ENCODE assay signal across 33 cellular contexts in the genomic region with DNA sequence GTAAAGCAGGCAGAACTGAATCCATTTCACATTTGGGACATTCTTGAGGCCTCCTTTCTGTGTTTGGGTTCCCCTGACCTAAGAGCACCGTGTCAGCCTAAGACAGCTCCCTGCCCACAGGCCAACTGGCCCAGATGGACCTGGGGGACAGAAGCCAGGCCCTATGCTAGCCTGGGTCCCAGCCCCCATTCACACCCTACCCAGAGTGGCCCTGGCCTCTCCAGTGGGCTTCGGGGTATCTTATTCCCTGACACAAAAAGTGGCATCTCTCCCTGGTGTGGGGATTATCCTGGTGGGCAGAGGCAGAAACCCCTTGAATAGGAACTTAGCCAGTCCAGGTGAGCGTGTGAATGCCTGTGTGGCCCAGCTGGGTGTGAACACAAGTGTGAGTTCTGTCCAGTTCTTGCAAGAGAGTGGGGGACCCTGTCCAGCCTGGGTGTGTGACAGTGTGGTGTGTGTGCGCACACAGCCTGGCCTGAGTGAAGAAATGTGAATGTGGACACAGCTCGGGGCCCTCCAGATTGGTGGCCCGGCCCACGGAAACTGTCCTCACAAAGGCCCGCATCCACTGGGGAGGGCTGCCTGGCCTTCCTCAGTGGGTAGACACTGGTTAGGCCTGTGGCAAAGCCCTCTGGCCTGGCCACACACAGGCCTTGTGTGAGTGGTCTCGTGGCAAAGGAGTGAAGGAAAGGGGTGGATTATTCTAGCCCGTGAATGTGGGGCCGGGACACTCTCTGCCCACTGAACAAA.
A peak's percentile ranks its signal among the peaks of the same experiment; 100 is the strongest.
DNase-seq lines count a peak whose midpoint lies in the region; ATAC-seq and TF ChIP-seq lines count a peak whose summit lies in the region.
"Had no signal": no experiment of that assay in that cellular context is flagged by ENCODE, and none has a peak within 500 bp of the region (broad histone marks: within the 10 kb centered on the region; RNA-seq: fewer than 3 reads in every experiment).

No MANE protein-coding gene starts in this region.

- TF ChIP-seq CTCF in spleen (IDR thresholded peaks at IDR 0.05 in 8 of 11, conservative IDR thresholded peaks at IDR 0.05 in 3 of 11): no peak
- no peak for TF ChIP-seq CTCF in foreskin keratinocyte (conservative IDR thresholded peaks at IDR 0.05)

- no peaks in the 10 kb centered on the region for H3K9me3 ChIP-seq in mesenchymal stem cell (ENCODE audit: control insufficient read depth, low read length)
- H3K9me3 ChIP-seq in spleen: peaks cover 0 to 11% (median 4%) of the 10 kb centered on the region in 8 donors
- H3K9me3 ChIP-seq: ovary, testis had no signal

- peak overlapping the region; percentile 29 to 57 for H3K4ac ChIP-seq in mesenchymal stem cell (ENCODE audit: low read depth in 1 of 2, low read length in 2 of 2)

- H3K18ac ChIP-seq in mesenchymal stem cell (ENCODE audit: low read depth in 1 of 2, low read length in 2 of 2): peak overlapping the region; percentile 17 to 40

- H4K91ac ChIP-seq in mesenchymal stem cell (ENCODE audit: low read length): peak overlapping the region; percentile 48

- H3K4me3 Mint-ChIP-seq in activated naive CD4-positive, alpha-beta T cell treated with anti-CD3 and anti-CD28 coated beads, Interleukin-2, amount 10 ng/mL, durations not matched to agents 7 days and 5 days: no peak overlapping the region
- H3K4me3 Mint-ChIP-seq in activated CD8-positive, alpha-beta memory T cell treated with anti-CD3 and anti-CD28 coated beads, Interleukin-2, amount 10 ng/mL, durations not matched to agents 7 days and 5 days: no peak overlapping the region
- H3K4me3 Mint-ChIP-seq: activated naive CD4-positive, alpha-beta T cell treated with anti-CD3 and anti-CD28 coated beads, Interleukin-2, amount 50 U/mL, for 24 hours; activated T-helper 1 cell treated with anti-CD3 and anti-CD28 coated beads, Interleukin-12 subunit alpha, Interleukin-12 subunit beta, Interleukin-2, Interleukin-4 antibody, amounts not matched to agents 30 ng/mL and 10 ng/mL and 1 ng/mL, durations not matched to agents 14 hours and 24 hours and 36 hours; CD14-positive monocyte; effector memory CD8-positive, alpha-beta T cell; naive thymus-derived CD8-positive, alpha-beta T cell had no signal

- no peaks in the 10 kb centered on the region for H3K27me3 ChIP-seq in mesenchymal stem cell (ENCODE audit: control insufficient read depth in 1 of 2, insufficient read depth in 1 of 2, low read length in 2 of 2)
- H3K27me3 ChIP-seq in spleen (replicated peaks in 1 of 7): no peaks in the 10 kb centered on the region
- no peaks in the 10 kb centered on the region for H3K27me3 ChIP-seq in foreskin keratinocyte
- H3K27me3 ChIP-seq: cardiac muscle cell, heart right ventricle, ovary, testis had no signal

- H3K36me3 Mint-ChIP-seq in activated naive CD4-positive, alpha-beta T cell treated with anti-CD3 and anti-CD28 coated beads, Interleukin-2, amount 10 ng/mL, durations not matched to agents 7 days and 5 days: no peaks in the 10 kb centered on the region
- H3K36me3 Mint-ChIP-seq in activated naive CD4-positive, alpha-beta T cell treated with anti-CD3 and anti-CD28 coated beads, Interleukin-2, amount 50 U/mL, for 72 hours: no peaks in the 10 kb centered on the region
- no peaks in the 10 kb centered on the region for H3K36me3 Mint-ChIP-seq in activated CD8-positive, alpha-beta memory T cell treated with anti-CD3 and anti-CD28 coated beads, Interleukin-2, amount 10 ng/mL, durations not matched to agents 7 days and 5 days
- H3K36me3 Mint-ChIP-seq: CD14-positive monocyte; naive thymus-derived CD8-positive, alpha-beta T cell had no signal

- CTCF ChIA-PET in activated naive CD4-positive, alpha-beta T cell treated with anti-CD3 and anti-CD28 coated beads, Interleukin-2, amount 10 ng/mL, durations not matched to agents 7 days and 5 days (lab: Charles Lee): no interaction called here
- CTCF ChIA-PET in activated CD8-positive, alpha-beta memory T cell treated with anti-CD3 and anti-CD28 coated beads, Interleukin-2, amount 10 ng/mL, durations not matched to agents 7 days and 5 days (lab: Charles Lee): interaction anchor here (1.1 kb wide), 1 partner anchor 339 kb away, joined by 3 read pairs; no protein-coding TSS in a partner anchor

- peak overlapping the region in 1 of 2 experiments; percentile 37 for H3K14ac ChIP-seq in mesenchymal stem cell (ENCODE audit: low read length in 2 of 2)

- H2BK5ac ChIP-seq in mesenchymal stem cell (ENCODE audit: low read depth, low read length, poor library complexity, severe bottlenecking): peak overlapping the region; percentile 46

- H3K36me3 ChIP-seq in mesenchymal stem cell (ENCODE audit: control insufficient read depth in 1 of 2, insufficient read depth in 2 of 2, low read depth in 1 of 2, low read length in 2 of 2) (no peaks in the 10 kb centered on the region), spleen (no peaks in the 10 kb centered on the region)
- H3K36me3 ChIP-seq: cardiac muscle cell, heart right ventricle, ovary had no signal

- no peak for TF ChIP-seq POLR2A in spleen (IDR thresholded peaks at IDR 0.05)

- peak overlapping the region; percentile 85 to 90 for H2BK12ac ChIP-seq in mesenchymal stem cell (ENCODE audit: low read length in 2 of 2)

- H3K27me3 Mint-ChIP-seq in activated naive CD4-positive, alpha-beta T cell treated with anti-CD3 and anti-CD28 coated beads, Interleukin-2, amount 10 ng/mL, durations not matched to agents 7 days and 5 days: peaks cover 4% of the 10 kb centered on the region
- no peaks in the 10 kb centered on the region for H3K27me3 Mint-ChIP-seq in activated CD8-positive, alpha-beta memory T cell treated with anti-CD3 and anti-CD28 coated beads, Interleukin-2, amount 10 ng/mL, durations not matched to agents 7 days and 5 days
- H3K27me3 Mint-ChIP-seq: activated naive CD4-positive, alpha-beta T cell treated with anti-CD3 and anti-CD28 coated beads, Interleukin-2, amount 50 U/mL, for 24 hours; naive thymus-derived CD8-positive, alpha-beta T cell had no signal

- no peak overlapping the region for H3K23ac ChIP-seq in mesenchymal stem cell (ENCODE audit: low read length in 2 of 2)

- H3K4me3 ChIP-seq in mesenchymal stem cell (ENCODE audit: insufficient read depth in 1 of 2, low read depth in 1 of 2, low read length in 2 of 2): no peak overlapping the region
- no peak overlapping the region for H3K4me3 ChIP-seq in spleen
- H3K4me3 ChIP-seq: cardiac muscle cell, coronary artery, heart right ventricle, ovary, PC-9, testis had no signal

- no peak overlapping the region for H3K27ac ChIP-seq in mesenchymal stem cell (ENCODE audit: low read length, poor library complexity, severe bottlenecking)
- H3K27ac ChIP-seq in spleen: peak overlapping the region in 1 of 8 donors; percentile 56
- H3K27ac ChIP-seq in foreskin keratinocyte: no peak overlapping the region
- H3K27ac ChIP-seq: cardiac muscle cell, PC-9 had no signal

- H3K4me1 ChIP-seq in mesenchymal stem cell (ENCODE audit: control insufficient read depth, insufficient read depth, low read depth, low read length) (peaks cover 38% of the 10 kb centered on the region), spleen (peaks cover 0 to 14% (median 0%) of the 10 kb centered on the region in 6 donors), foreskin keratinocyte (peaks cover 21% of the 10 kb centered on the region)

- peak overlapping the region; percentile 79 for H2AK5ac ChIP-seq in mesenchymal stem cell (ENCODE audit: low read length, severe bottlenecking)

- H2AFZ ChIP-seq in mesenchymal stem cell (ENCODE audit: low read depth, low read length): no peak overlapping the region
- H2AFZ ChIP-seq: PC-9 had no signal

- H3K27ac Mint-ChIP-seq in activated naive CD4-positive, alpha-beta T cell treated with anti-CD3 and anti-CD28 coated beads, Interleukin-2, amount 10 ng/mL, durations not matched to agents 7 days and 5 days: no peak overlapping the region
- H3K27ac Mint-ChIP-seq in activated naive CD4-positive, alpha-beta T cell treated with anti-CD3 and anti-CD28 coated beads, Interleukin-2, amount 50 U/mL, for 72 hours: peak overlapping the region in 1 of 2 donors; percentile 17
- H3K27ac Mint-ChIP-seq in activated CD8-positive, alpha-beta memory T cell treated with anti-CD3 and anti-CD28 coated beads, Interleukin-2, amount 10 ng/mL, durations not matched to agents 7 days and 5 days: no peak overlapping the region
- H3K27ac Mint-ChIP-seq: activated naive CD4-positive, alpha-beta T cell treated with anti-CD3 and anti-CD28 coated beads, Interleukin-2, amount 50 U/mL, for 24 hours; activated T-helper 1 cell treated with anti-CD3 and anti-CD28 coated beads, Interleukin-12 subunit alpha, Interleukin-12 subunit beta, Interleukin-2, Interleukin-4 antibody, amounts not matched to agents 30 ng/mL and 10 ng/mL and 1 ng/mL, durations not matched to agents 14 hours and 24 hours and 36 hours; effector memory CD8-positive, alpha-beta T cell; naive thymus-derived CD8-positive, alpha-beta T cell had no signal

- peak; percentile 9 for DNase-seq in activated naive CD4-positive, alpha-beta T cell treated with anti-CD3 and anti-CD28 coated beads, Interleukin-2, amount 10 ng/mL, durations not matched to agents 7 days and 5 days
- no peak for DNase-seq in activated naive CD4-positive, alpha-beta T cell treated with anti-CD3 and anti-CD28 coated beads, Interleukin-2, amount 50 U/mL, for 72 hours (ENCODE audit: low spot score in 2 of 2)
- DNase-seq in mesenchymal stem cell (no peak), spleen (peak; percentile 66), foreskin keratinocyte (no peak), NCI-H82 treated with DMSO at 0.1 percent for 48 hours (lab: John Stamatoyannopoulos, UW; ENCODE audit: unreplicated experiment) (no peak)
- DNase-seq in activated CD8-positive, alpha-beta memory T cell treated with anti-CD3 and anti-CD28 coated beads, Interleukin-2, amount 10 ng/mL, durations not matched to agents 7 days and 5 days: no peak
- DNase-seq: 8988T; activated CD4-positive, alpha-beta T cell treated with anti-CD3 and anti-CD28 coated beads, Interleukin-2, amount 50 U/mL, for 48 hours; activated CD4-positive, CD25-positive, alpha-beta regulatory T cell treated with anti-CD3 and anti-CD28 coated beads, Interleukin-2, amount 50 U/mL, for 72 hours; activated CD8-positive, alpha-beta memory T cell treated with anti-CD3 and anti-CD28 coated beads, Interleukin-2, amount 50 U/mL, for 48 hours; effector memory CD8-positive, alpha-beta T cell; erythroblast; foreskin fibroblast; heart right ventricle; Karpas-422; naive thymus-derived CD8-positive, alpha-beta T cell; NCI-H1417; NCI-H2029 treated with DMSO at 0.1 percent for 48 hours; NCI-H526; PC-9; SHP77 treated with DMSO at 0.1 percent for 48 hours; small intestine; stimulated activated naive CD4-positive, alpha-beta T cell; testis had no signal

- H3K79me1 ChIP-seq in mesenchymal stem cell (replicated peaks; ENCODE audit: low read length, poor library complexity, severe bottlenecking): no peaks in the 10 kb centered on the region

- intact Hi-C loops in spleen (cut with DNase I; ENCODE audit: low total_unique reads): loop anchor here (10.0 kb wide), 1 partner anchor 689 kb away; no protein-coding TSS in a partner anchor

- no peaks in the 10 kb centered on the region for H3K4me1 Mint-ChIP-seq in activated naive CD4-positive, alpha-beta T cell treated with anti-CD3 and anti-CD28 coated beads, Interleukin-2, amount 10 ng/mL, durations not matched to agents 7 days and 5 days
- no peaks in the 10 kb centered on the region for H3K4me1 Mint-ChIP-seq in activated CD8-positive, alpha-beta memory T cell treated with anti-CD3 and anti-CD28 coated beads, Interleukin-2, amount 10 ng/mL, durations not matched to agents 7 days and 5 days
- H3K4me1 Mint-ChIP-seq: activated naive CD4-positive, alpha-beta T cell treated with anti-CD3 and anti-CD28 coated beads, Interleukin-2, amount 50 U/mL, for 24 hours; CD14-positive monocyte had no signal

- peak overlapping the region; percentile 79 for H4K8ac ChIP-seq in mesenchymal stem cell (ENCODE audit: low read length)

- ATAC-seq in activated naive CD4-positive, alpha-beta T cell treated with anti-CD3 and anti-CD28 coated beads, Interleukin-2, amount 50 U/mL, for 72 hours: no peak
- no peak for ATAC-seq in activated CD8-positive, alpha-beta memory T cell treated with anti-CD3 and anti-CD28 coated beads, Interleukin-2, amount 10 ng/mL, durations not matched to agents 7 days and 5 days
- no peak for ATAC-seq in foreskin keratinocyte
- no peak for ATAC-seq in GM21717 (IDR thresholded peaks at IDR 0.05; ENCODE audit: unreplicated experiment)
- ATAC-seq: effector memory CD8-positive, alpha-beta T cell; HCT116; naive thymus-derived CD8-positive, alpha-beta T cell had no signal

- peak overlapping the region; percentile 20 for H3K9ac ChIP-seq in mesenchymal stem cell (ENCODE audit: low read length)

- peaks cover 2% of the 10 kb centered on the region for H3K9me3 Mint-ChIP-seq in activated naive CD4-positive, alpha-beta T cell treated with anti-CD3 and anti-CD28 coated beads, Interleukin-2, amount 10 ng/mL, durations not matched to agents 7 days and 5 days
- H3K9me3 Mint-ChIP-seq in activated naive CD4-positive, alpha-beta T cell treated with anti-CD3 and anti-CD28 coated beads, Interleukin-2, amount 50 U/mL, for 72 hours: no peaks in the 10 kb centered on the region
- no peaks in the 10 kb centered on the region for H3K9me3 Mint-ChIP-seq in activated CD8-positive, alpha-beta memory T cell treated with anti-CD3 and anti-CD28 coated beads, Interleukin-2, amount 10 ng/mL, durations not matched to agents 7 days and 5 days (ENCODE audit: low read depth)
- H3K9me3 Mint-ChIP-seq: activated naive CD4-positive, alpha-beta T cell treated with anti-CD3 and anti-CD28 coated beads, Interleukin-2, amount 50 U/mL, for 24 hours; activated T-helper 1 cell treated with anti-CD3 and anti-CD28 coated beads, Interleukin-12 subunit alpha, Interleukin-12 subunit beta, Interleukin-2, Interleukin-4 antibody, amounts not matched to agents 30 ng/mL and 10 ng/mL and 1 ng/mL, durations not matched to agents 14 hours and 24 hours and 36 hours; naive thymus-derived CD8-positive, alpha-beta T cell had no signal

- H2BK120ac ChIP-seq in mesenchymal stem cell (ENCODE audit: low read depth, low read length): peak overlapping the region; percentile 51

- peak overlapping the region; percentile 74 for H2BK15ac ChIP-seq in mesenchymal stem cell (ENCODE audit: low read depth, poor library complexity, severe bottlenecking)

- 78% methylated on average over 11 of the region's 11 CpGs for WGBS in mesenchymal stem cell
- WGBS in spleen, 5 donors: 73 to 82% (median 76%) methylated on average over 11 of the region's 11 CpGs

- H3K4me2 ChIP-seq in mesenchymal stem cell (ENCODE audit: low read length, poor library complexity, severe bottlenecking): no peak overlapping the region
- H3K4me2 ChIP-seq: PC-9 had no signal

Comparison
In these comparisons a context has a peak if more than half of its experiments do, and no peak if none do; other contexts are left out.
1. DNase-seq: peak in activated naive CD4-positive, alpha-beta T cell treated with anti-CD3 and anti-CD28 coated beads, Interleukin-2, amount 10 ng/mL, durations not matched to agents 7 days and 5 days (single experiment) and spleen (single experiment); none in activated naive CD4-positive, alpha-beta T cell treated with anti-CD3 and anti-CD28 coated beads, Interleukin-2, amount 50 U/mL, for 72 hours (0 of 2), mesenchymal stem cell (single experiment), activated CD8-positive, alpha-beta memory T cell treated with anti-CD3 and anti-CD28 coated beads, Interleukin-2, amount 10 ng/mL, durations not matched to agents 7 days and 5 days (single experiment), foreskin keratinocyte (0 of 2) and NCI-H82 treated with DMSO at 0.1 percent for 48 hours (single experiment).